ENCODE assay signal across 8 cellular contexts in genomic region chr11:71449596-71449995, GRCh38. TPM values are rescaled to one million over a fixed set of nuclear protein-coding genes. Genes with fewer than 3 reads are reported as not detected.
DNase-seq lines count a peak whose midpoint lies in the region; ATAC-seq and TF ChIP-seq lines count a peak whose summit lies in the region.

No MANE protein-coding gene starts in this region.

- H3K4me3 ChIP-seq in GM12865 (ENCODE audit: low read depth, low read length) (peak overlapping the region; percentile 67), RWPE2 (ENCODE audit: severe bottlenecking) (peak overlapping the region; percentile 60)

- intact Hi-C loops in posterior vena cava (cut with DNase I), result no loop called here

- H3K4me1 ChIP-seq in RWPE2 (ENCODE audit: insufficient read depth, poor library complexity, severe bottlenecking), result peaks cover 15% of the 10 kb centered on the region

- no peaks in the 10 kb centered on the region for H3K27me3 ChIP-seq in RWPE2 (ENCODE audit: insufficient read depth, poor library complexity, severe bottlenecking)

- TF ChIP-seq POLR2A in erythroblast (IDR thresholded peaks at IDR 0.05; ENCODE audit: low read length), result no peak

- peaks cover 31% of the 10 kb centered on the region for H3K36me3 ChIP-seq in RWPE2 (ENCODE audit: low read depth)

- H3K27ac ChIP-seq in RWPE2 (ENCODE audit: poor library complexity, severe bottlenecking), result peak overlapping the region; percentile 72

- TF ChIP-seq CTCF in GM12865 (IDR thresholded peaks at IDR 0.05; ENCODE audit: insufficient read depth, low read depth, low read length, missing control alignments) (no peak), RWPE2 (IDR thresholded peaks at IDR 0.05; ENCODE audit: poor library complexity, severe bottlenecking) (no peak)

- no peaks in the 10 kb centered on the region for H3K9me3 ChIP-seq in RWPE2 (ENCODE audit: severe bottlenecking)

- no peak for ATAC-seq in RWPE2 (ENCODE audit: low read depth)
- no peak for ATAC-seq in GM21360 (IDR thresholded peaks at IDR 0.05; ENCODE audit: unreplicated experiment)

- DNase-seq in GM12865 (ENCODE audit: low read depth) (no peak), RWPE2 (ENCODE audit: low spot score) (no peak), erythroblast (lab: John Stamatoyannopoulos, UW) (peak; percentile 37 to 41), posterior vena cava (ENCODE audit: low spot score) (peak; percentile 6), NCI-H2029 (lab: John Stamatoyannopoulos, UW) (no peak), A172 (ENCODE audit: low spot score) (no peak)
- DNase-seq in stimulated activated CD4-positive, alpha-beta T cell treated with anti-CD3 and anti-CD28 coated beads, Interleukin-1b, Interleukin-23, amount 100 ng/mL, for 48 hours, result no peak

RNA-seq across cellular contexts. Expression of gene DHCR7, which starts 1.4 kb away (rescaled TPM):
- 10 to 100 TPM; 14.9 to 15.5 TPM for total RNA-seq in posterior vena cava
- 43.5 and 82.8 TPM in 2 replicates for total RNA-seq in A172 (2014; rRNA removed; shearing (Covaris generic))

RNA-seq across cellular contexts. Expression of gene NADSYN1, which starts 3.4 kb away (rescaled TPM):
- 10 to 100 TPM; 38.7 to 48.1 TPM for total RNA-seq in posterior vena cava
- 45.1 and 47.3 TPM in 2 replicates for total RNA-seq in A172 (2014; rRNA removed; shearing (Covaris generic))

Comparison
In these comparisons a context has a peak if more than half of its experiments do, and no peak if none do; other contexts are left out.
1. DNase-seq: peak in erythroblast (2 of 2) and posterior vena cava (single experiment); none in GM12865 (single experiment), RWPE2 (single experiment), NCI-H2029 (single experiment), stimulated activated CD4-positive, alpha-beta T cell treated with anti-CD3 and anti-CD28 coated beads, Interleukin-1b, Interleukin-23, amount 100 ng/mL, for 48 hours (single experiment) and A172 (single experiment).